2 cellular contexts compared by ENCODE assay signal in the genomic region with DNA sequence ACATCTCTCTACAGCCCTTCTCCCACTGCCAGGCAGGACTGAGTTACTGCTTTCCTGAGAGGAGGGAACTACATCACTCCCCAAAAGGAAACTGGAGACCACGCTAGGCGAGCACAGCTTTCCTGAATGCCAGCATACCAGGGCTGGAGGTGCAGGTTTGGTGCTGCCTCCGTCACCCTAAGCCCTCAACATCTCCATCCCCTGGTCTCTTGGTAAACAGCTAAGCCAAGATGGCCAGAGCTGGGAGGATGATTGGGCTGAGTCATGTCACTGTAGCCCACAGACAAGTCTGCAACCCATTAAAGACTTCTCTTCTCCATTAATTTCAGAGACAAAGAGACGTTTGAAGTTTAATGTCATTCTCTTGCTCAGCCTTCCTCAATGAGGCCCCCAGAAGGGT.
TF ChIP-seq lines count a peak whose summit lies in the region.

No MANE protein-coding gene starts in this region.

TF ChIP-seq in GM23338, 12 proteins besides CTCF, POLR2A, EP300 and RAD21 (continued from another document):
- TF ChIP-seq, protein P1, sequence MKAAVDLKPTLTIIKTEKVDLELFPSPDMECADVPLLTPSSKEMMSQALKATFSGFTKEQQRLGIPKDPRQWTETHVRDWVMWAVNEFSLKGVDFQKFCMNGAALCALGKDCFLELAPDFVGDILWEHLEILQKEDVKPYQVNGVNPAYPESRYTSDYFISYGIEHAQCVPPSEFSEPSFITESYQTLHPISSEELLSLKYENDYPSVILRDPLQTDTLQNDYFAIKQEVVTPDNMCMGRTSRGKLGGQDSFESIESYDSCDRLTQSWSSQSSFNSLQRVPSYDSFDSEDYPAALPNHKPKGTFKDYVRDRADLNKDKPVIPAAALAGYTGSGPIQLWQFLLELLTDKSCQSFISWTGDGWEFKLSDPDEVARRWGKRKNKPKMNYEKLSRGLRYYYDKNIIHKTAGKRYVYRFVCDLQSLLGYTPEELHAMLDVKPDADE (IDR thresholded peaks at IDR 0.05): no peak
- TF ChIP-seq CREB1 (CRISPR knock-in tag; IDR thresholded peaks at IDR 0.05; ENCODE audit: low read depth) (no peak), STAT1 (IDR thresholded peaks at IDR 0.05; ENCODE audit: unreplicated experiment) (no peak), EZH2phosphoT487 (IDR thresholded peaks at IDR 0.05; ENCODE audit: unreplicated experiment) (no peak), EZH2 (IDR thresholded peaks at IDR 0.05; ENCODE audit: low read depth, unreplicated experiment) (no peak), ZNF114 (CRISPR knock-in tag; IDR thresholded peaks at IDR 0.05) (no peak)
- TF ChIP-seq, protein P2, sequence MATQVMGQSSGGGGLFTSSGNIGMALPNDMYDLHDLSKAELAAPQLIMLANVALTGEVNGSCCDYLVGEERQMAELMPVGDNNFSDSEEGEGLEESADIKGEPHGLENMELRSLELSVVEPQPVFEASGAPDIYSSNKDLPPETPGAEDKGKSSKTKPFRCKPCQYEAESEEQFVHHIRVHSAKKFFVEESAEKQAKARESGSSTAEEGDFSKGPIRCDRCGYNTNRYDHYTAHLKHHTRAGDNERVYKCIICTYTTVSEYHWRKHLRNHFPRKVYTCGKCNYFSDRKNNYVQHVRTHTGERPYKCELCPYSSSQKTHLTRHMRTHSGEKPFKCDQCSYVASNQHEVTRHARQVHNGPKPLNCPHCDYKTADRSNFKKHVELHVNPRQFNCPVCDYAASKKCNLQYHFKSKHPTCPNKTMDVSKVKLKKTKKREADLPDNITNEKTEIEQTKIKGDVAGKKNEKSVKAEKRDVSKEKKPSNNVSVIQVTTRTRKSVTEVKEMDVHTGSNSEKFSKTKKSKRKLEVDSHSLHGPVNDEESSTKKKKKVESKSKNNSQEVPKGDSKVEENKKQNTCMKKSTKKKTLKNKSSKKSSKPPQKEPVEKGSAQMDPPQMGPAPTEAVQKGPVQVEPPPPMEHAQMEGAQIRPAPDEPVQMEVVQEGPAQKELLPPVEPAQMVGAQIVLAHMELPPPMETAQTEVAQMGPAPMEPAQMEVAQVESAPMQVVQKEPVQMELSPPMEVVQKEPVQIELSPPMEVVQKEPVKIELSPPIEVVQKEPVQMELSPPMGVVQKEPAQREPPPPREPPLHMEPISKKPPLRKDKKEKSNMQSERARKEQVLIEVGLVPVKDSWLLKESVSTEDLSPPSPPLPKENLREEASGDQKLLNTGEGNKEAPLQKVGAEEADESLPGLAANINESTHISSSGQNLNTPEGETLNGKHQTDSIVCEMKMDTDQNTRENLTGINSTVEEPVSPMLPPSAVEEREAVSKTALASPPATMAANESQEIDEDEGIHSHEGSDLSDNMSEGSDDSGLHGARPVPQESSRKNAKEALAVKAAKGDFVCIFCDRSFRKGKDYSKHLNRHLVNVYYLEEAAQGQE (IDR thresholded peaks at IDR 0.05; ENCODE audit: unreplicated experiment): no peak
- TF ChIP-seq, protein P3, sequence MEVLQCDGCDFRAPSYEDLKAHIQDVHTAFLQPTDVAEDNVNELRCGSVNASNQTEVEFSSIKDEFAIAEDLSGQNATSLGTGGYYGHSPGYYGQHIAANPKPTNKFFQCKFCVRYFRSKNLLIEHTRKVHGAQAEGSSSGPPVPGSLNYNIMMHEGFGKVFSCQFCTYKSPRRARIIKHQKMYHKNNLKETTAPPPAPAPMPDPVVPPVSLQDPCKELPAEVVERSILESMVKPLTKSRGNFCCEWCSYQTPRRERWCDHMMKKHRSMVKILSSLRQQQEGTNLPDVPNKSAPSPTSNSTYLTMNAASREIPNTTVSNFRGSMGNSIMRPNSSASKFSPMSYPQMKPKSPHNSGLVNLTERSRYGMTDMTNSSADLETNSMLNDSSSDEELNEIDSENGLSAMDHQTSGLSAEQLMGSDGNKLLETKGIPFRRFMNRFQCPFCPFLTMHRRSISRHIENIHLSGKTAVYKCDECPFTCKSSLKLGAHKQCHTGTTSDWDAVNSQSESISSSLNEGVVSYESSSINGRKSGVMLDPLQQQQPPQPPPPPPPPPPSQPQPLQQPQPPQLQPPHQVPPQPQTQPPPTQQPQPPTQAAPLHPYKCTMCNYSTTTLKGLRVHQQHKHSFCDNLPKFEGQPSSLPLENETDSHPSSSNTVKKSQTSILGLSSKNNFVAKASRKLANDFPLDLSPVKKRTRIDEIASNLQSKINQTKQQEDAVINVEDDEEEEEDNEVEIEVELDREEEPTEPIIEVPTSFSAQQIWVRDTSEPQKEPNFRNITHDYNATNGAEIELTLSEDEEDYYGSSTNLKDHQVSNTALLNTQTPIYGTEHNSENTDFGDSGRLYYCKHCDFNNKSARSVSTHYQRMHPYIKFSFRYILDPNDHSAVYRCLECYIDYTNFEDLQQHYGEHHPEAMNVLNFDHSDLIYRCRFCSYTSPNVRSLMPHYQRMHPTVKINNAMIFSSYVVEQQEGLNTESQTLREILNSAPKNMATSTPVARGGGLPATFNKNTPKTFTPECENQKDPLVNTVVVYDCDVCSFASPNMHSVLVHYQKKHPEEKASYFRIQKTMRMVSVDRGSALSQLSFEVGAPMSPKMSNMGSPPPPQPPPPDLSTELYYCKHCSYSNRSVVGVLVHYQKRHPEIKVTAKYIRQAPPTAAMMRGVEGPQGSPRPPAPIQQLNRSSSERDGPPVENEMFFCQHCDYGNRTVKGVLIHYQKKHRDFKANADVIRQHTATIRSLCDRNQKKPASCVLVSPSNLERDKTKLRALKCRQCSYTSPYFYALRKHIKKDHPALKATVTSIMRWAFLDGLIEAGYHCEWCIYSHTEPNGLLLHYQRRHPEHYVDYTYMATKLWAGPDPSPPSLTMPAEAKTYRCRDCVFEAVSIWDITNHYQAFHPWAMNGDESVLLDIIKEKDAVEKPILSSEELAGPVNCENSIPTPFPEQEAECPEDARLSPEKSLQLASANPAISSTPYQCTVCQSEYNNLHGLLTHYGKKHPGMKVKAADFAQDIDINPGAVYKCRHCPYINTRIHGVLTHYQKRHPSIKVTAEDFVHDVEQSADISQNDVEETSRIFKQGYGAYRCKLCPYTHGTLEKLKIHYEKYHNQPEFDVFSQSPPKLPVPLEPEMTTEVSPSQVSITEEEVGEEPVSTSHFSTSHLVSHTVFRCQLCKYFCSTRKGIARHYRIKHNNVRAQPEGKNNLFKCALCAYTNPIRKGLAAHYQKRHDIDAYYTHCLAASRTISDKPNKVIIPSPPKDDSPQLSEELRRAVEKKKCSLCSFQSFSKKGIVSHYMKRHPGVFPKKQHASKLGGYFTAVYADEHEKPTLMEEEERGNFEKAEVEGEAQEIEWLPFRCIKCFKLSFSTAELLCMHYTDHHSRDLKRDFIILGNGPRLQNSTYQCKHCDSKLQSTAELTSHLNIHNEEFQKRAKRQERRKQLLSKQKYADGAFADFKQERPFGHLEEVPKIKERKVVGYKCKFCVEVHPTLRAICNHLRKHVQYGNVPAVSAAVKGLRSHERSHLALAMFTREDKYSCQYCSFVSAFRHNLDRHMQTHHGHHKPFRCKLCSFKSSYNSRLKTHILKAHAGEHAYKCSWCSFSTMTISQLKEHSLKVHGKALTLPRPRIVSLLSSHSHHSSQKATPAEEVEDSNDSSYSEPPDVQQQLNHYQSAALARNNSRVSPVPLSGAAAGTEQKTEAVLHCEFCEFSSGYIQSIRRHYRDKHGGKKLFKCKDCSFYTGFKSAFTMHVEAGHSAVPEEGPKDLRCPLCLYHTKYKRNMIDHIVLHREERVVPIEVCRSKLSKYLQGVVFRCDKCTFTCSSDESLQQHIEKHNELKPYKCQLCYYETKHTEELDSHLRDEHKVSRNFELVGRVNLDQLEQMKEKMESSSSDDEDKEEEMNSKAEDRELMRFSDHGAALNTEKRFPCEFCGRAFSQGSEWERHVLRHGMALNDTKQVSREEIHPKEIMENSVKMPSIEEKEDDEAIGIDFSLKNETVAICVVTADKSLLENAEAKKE (CRISPR knock-in tag; IDR thresholded peaks at IDR 0.05): no peak
TF ChIP-seq in GM23338: peak in this region for 0.

TF ChIP-seq in neural cell, 6 proteins besides CTCF, POLR2A, EP300 and RAD21 (continued from another document):
- TF ChIP-seq EZH2 (IDR thresholded peaks at IDR 0.05; ENCODE audit: borderline replicate concordance, insufficient read depth, low read length, poor library complexity, severe bottlenecking) (no peak), TAF1 (IDR thresholded peaks at IDR 0.05; ENCODE audit: low read depth) (no peak)
